1 cellular context compared by ENCODE assay signal in genomic region chr2:102240640-102241370, GRCh38.
TF ChIP-seq lines count a peak whose summit lies in the region.

No MANE protein-coding gene starts in this region.

TF ChIP-seq in H1, 55 proteins besides CTCF, POLR2A, EP300 and RAD21 (continued from another document):
- no peak for TF ChIP-seq MAFK (IDR thresholded peaks at IDR 0.05; ENCODE audit: low read depth, low read length)
- TF ChIP-seq SP4 (IDR thresholded peaks at IDR 0.05; ENCODE audit: low read length): no peak
- no peak for TF ChIP-seq KDM5A (IDR thresholded peaks at IDR 0.05; ENCODE audit: low read length)
- no peak for TF ChIP-seq CHD7 (IDR thresholded peaks at IDR 0.05; ENCODE audit: insufficient replicate concordance, low read length)
- TF ChIP-seq TBP (IDR thresholded peaks at IDR 0.05; ENCODE audit: low read depth, low read length): no peak
- TF ChIP-seq YY1 (IDR thresholded peaks at IDR 0.05; ENCODE audit: low read depth, low read length): peak; percentile 53; the same call in 1 of the 2 replicates
- TF ChIP-seq SIRT6 (IDR thresholded peaks at IDR 0.05; ENCODE audit: low read length): no peak
- no peak for TF ChIP-seq CHD2 (IDR thresholded peaks at IDR 0.05; ENCODE audit: low read length)
- TF ChIP-seq CTBP2 (IDR thresholded peaks at IDR 0.05; ENCODE audit: borderline replicate concordance, insufficient read depth, insufficient read length, low read length): no peak
